In genomic region chr7:30286749-30287148, GRCh38 we compare ENCODE assay signal across 11 cellular contexts. TPM values are rescaled to one million over a fixed set of nuclear protein-coding genes. Genes with fewer than 3 reads are reported as not detected.
A peak's percentile ranks its signal among the peaks of the same experiment; 100 is the strongest.
DNase-seq lines count a peak whose midpoint lies in the region; ATAC-seq, FAIRE-seq and TF ChIP-seq lines count a peak whose summit lies in the region.
"Had no signal": no experiment of that assay in that cellular context is flagged by ENCODE, and none has a peak within 500 bp of the region (broad histone marks: within the 10 kb centered on the region; RNA-seq: fewer than 3 reads in every experiment).

No MANE protein-coding gene starts in this region.

- FAIRE-seq in D721Med (lab: Jason Lieb, UNC): no peak
- FAIRE-seq: GM12892, islet of Langerhans had no signal

- H3K27ac Mint-ChIP-seq in CD14-positive monocyte: peak overlapping the region; percentile 94 to 99 (median 99)
- H3K27ac Mint-ChIP-seq in dendritic cell treated with granulocyte-macrophage colony-stimulating factor and Interleukin-4, amounts not matched to agents 40 ng/mL and 50 ng/mL, for 4 days: peak overlapping the region; percentile 97
- peak overlapping the region; percentile 96 to 98 for H3K27ac Mint-ChIP-seq in natural killer cell treated with Interleukin-12 subunit alpha and Interleukin-12 subunit beta and Interleukin-15 and Interleukin-18, amount 100 ng/mL, for 72 hours

- DNase-seq in CD14-positive monocyte (ENCODE audit: low spot score) (no peak), LNCaP clone FGC (ENCODE audit: low read depth) (no peak), NCI-H1105 treated with DMSO at 0.1 percent for 48 hours (lab: John Stamatoyannopoulos, UW) (no peak), D721Med (ENCODE audit: insufficient read length, low spot score) (no peak)
- no peak for DNase-seq in natural killer cell treated with Interleukin-12 subunit alpha and Interleukin-12 subunit beta and Interleukin-15 and Interleukin-18, amount 100 ng/mL, for 72 hours (ENCODE audit: low spot score)
- no peak for DNase-seq in activated CD4-positive, alpha-beta T cell treated with anti-CD3 and anti-CD28 coated beads, Interleukin-2, amount 50 U/mL, for 4 hours
- DNase-seq: activated CD4-positive, alpha-beta T cell treated with anti-CD3 and anti-CD28 coated beads, Interleukin-2, amount 50 U/mL, for 48 hours had no signal

- ATAC-seq in natural killer cell treated with Interleukin-12 subunit alpha and Interleukin-12 subunit beta and Interleukin-15 and Interleukin-18, amount 100 ng/mL, for 72 hours: no peak
- no peak for ATAC-seq in GM18909 (IDR thresholded peaks at IDR 0.05; ENCODE audit: poor library complexity, unreplicated experiment)

- H3K4me3 Mint-ChIP-seq in CD14-positive monocyte: peak overlapping the region; percentile 99 to 100
- peak overlapping the region; percentile 98 for H3K4me3 Mint-ChIP-seq in dendritic cell treated with granulocyte-macrophage colony-stimulating factor and Interleukin-4, amounts not matched to agents 40 ng/mL and 50 ng/mL, for 4 days
- peak overlapping the region; percentile 96 for H3K4me3 Mint-ChIP-seq in natural killer cell treated with Interleukin-12 subunit alpha and Interleukin-12 subunit beta and Interleukin-15 and Interleukin-18, amount 100 ng/mL, for 72 hours

- TF ChIP-seq CTCF in CD14-positive monocyte (IDR thresholded peaks at IDR 0.05) (no peak), LNCaP clone FGC (IDR thresholded peaks at IDR 0.05; ENCODE audit: control insufficient read depth, extremely low read depth, insufficient read depth) (no peak), D721Med (IDR thresholded peaks at IDR 0.05; ENCODE audit: insufficient read depth, missing control alignments) (no peak)

- peaks cover 53% of the 10 kb centered on the region for H3K4me1 Mint-ChIP-seq in CD14-positive monocyte
- H3K4me1 Mint-ChIP-seq in dendritic cell treated with granulocyte-macrophage colony-stimulating factor and Interleukin-4, amounts not matched to agents 40 ng/mL and 50 ng/mL, for 4 days (ENCODE audit: low read depth): peaks cover 46% of the 10 kb centered on the region
- peaks cover 44 to 56% of the 10 kb centered on the region in 2 donors for H3K4me1 Mint-ChIP-seq in natural killer cell treated with Interleukin-12 subunit alpha and Interleukin-12 subunit beta and Interleukin-15 and Interleukin-18, amount 100 ng/mL, for 72 hours (ENCODE audit: low read depth in 2 of 2)

- H3K36me3 Mint-ChIP-seq in CD14-positive monocyte: peaks cover 6 to 12% of the 10 kb centered on the region in 2 donors
- peaks cover 14% of the 10 kb centered on the region for H3K36me3 Mint-ChIP-seq in dendritic cell treated with granulocyte-macrophage colony-stimulating factor and Interleukin-4, amounts not matched to agents 40 ng/mL and 50 ng/mL, for 4 days (ENCODE audit: low read depth)
- H3K36me3 Mint-ChIP-seq in natural killer cell treated with Interleukin-12 subunit alpha and Interleukin-12 subunit beta and Interleukin-15 and Interleukin-18, amount 100 ng/mL, for 72 hours: peaks cover 16% of the 10 kb centered on the region

- intact Hi-C loops in CD14-positive monocyte (cut with micrococcal nuclease): loop anchor here (10.0 kb wide), 2 partner anchors 48 to 138 kb away; no protein-coding TSS in a partner anchor
- intact Hi-C loops in dendritic cell treated with granulocyte-macrophage colony-stimulating factor and Interleukin-4, amounts not matched to agents 40 ng/mL and 50 ng/mL, for 4 days (cut with micrococcal nuclease): loop anchor here (2.0 kb wide), 1 partner anchor 62 kb away; no protein-coding TSS in a partner anchor

- no peaks in the 10 kb centered on the region for H3K27me3 Mint-ChIP-seq in CD14-positive monocyte (ENCODE audit: low read depth in 3 of 3)
- no peaks in the 10 kb centered on the region for H3K27me3 Mint-ChIP-seq in dendritic cell treated with granulocyte-macrophage colony-stimulating factor and Interleukin-4, amounts not matched to agents 40 ng/mL and 50 ng/mL, for 4 days
- no peaks in the 10 kb centered on the region for H3K27me3 Mint-ChIP-seq in natural killer cell treated with Interleukin-12 subunit alpha and Interleukin-12 subunit beta and Interleukin-15 and Interleukin-18, amount 100 ng/mL, for 72 hours

- peak overlapping the region; percentile 64 for H3K4me3 ChIP-seq in LNCaP clone FGC (ENCODE audit: low read depth, low read length)

- peaks cover 0 to 7% (median 4%) of the 10 kb centered on the region in 7 donors for H3K9me3 Mint-ChIP-seq in CD14-positive monocyte
- H3K9me3 Mint-ChIP-seq in dendritic cell treated with granulocyte-macrophage colony-stimulating factor and Interleukin-4, amounts not matched to agents 40 ng/mL and 50 ng/mL, for 4 days: no peaks in the 10 kb centered on the region
- no peaks in the 10 kb centered on the region for H3K9me3 Mint-ChIP-seq in natural killer cell treated with Interleukin-12 subunit alpha and Interleukin-12 subunit beta and Interleukin-15 and Interleukin-18, amount 100 ng/mL, for 72 hours

RNA-seq across cellular contexts. Expression of gene ZNRF2, which starts 2.4 kb away (rescaled TPM):
- 1 to 10 TPM; 1.9 to 5.7 TPM for polyA plus RNA-seq in CD14-positive monocyte
- 10 to 100 TPM; 10.4 to 12.3 TPM for total RNA-seq in natural killer cell treated with Interleukin-12 subunit alpha and Interleukin-12 subunit beta and Interleukin-15 and Interleukin-18, amount 100 ng/mL, for 72 hours
